Comparison of ENCODE assay signal across 8 cellular contexts in the genomic region with DNA sequence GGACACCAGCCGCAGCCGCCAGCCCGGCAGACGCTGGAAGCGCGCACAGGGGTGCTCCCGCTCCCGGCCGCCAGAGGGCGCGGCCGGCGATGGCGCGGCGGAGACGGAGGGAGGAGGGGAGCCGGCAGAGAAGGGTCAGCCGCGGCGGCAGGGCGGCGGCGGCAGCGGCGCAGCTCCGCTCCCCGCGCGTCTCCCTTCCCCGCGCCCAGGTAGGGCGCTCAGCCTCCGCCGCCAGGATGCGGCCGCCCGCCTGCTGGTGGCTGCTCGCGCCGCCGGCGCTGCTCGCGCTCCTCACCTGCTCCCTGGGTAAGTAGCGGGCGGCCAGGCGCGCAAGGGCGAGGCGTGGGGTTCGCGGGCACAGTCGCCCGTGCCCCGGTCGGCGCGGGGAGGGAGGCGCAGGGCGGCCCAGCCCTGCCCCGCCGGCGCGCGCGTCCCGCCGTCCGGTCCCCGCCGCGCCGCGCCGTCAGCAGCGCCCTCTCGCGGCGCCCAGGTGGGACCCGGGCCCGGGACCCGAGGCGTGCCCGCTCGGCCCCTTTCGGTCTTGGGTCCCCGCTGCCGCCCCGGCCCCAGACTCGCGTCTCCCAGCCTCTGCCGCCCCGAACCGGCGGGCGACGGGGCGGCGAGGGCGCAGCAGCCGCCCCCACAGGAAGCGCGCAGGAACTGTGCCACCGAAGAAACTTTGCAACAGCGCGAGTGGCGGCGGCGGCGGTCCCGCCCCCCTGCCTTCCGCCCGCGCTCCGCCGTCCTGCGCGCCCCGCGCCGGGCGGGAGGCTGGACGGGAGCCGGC. TPM values are rescaled to one million over a fixed set of nuclear protein-coding genes. Genes with fewer than 3 reads are reported as not detected.
DNase-seq lines count a peak whose midpoint lies in the region; ATAC-seq and TF ChIP-seq lines count a peak whose summit lies in the region.

A gene (plus strand): TSS at position 127 of the 787 bp plus-strand sequence. CDS start 110 bp downstream, at position 237.

- peak; percentile 95 for DNase-seq in AG08396 (ENCODE audit: low spot score)
- DNase-seq in NCI-H524 treated with DMSO at 0.1 percent for 48 hours (lab: John Stamatoyannopoulos, UW) = peak; percentile 40
- peak; percentile 63 to 67 for DNase-seq in activated CD4-positive, alpha-beta T cell treated with anti-CD3 and anti-CD28 coated beads, Interleukin-2, amount 50 U/mL, for 24 hours (ENCODE audit: low read depth in 1 of 2, low spot score in 1 of 2)
- DNase-seq in dermis microvascular lymphatic vessel endothelial cell (ENCODE audit: low read depth in 2 of 2) = peak; percentile 37 to 77
- peak; percentile 79 for DNase-seq in stimulated activated CD4-positive, alpha-beta T cell treated with anti-CD3 and anti-CD28 coated beads, Interleukin-4, amount 100 ng/mL, for 1 hour

- TF ChIP-seq CTCF in liver (IDR thresholded peaks at IDR 0.05; ENCODE audit: low read depth, low read length, missing input control) = peak; percentile 93

- no peaks in the 10 kb centered on the region for H3K27me3 ChIP-seq in liver (ENCODE audit: control insufficient read depth in 4 of 4, insufficient read depth in 4 of 4, low read length in 3 of 4)

- no peaks in the 10 kb centered on the region for H3K36me3 ChIP-seq in liver (ENCODE audit: control insufficient read depth in 4 of 4, insufficient read depth in 3 of 4, low read depth in 1 of 4, low read length in 3 of 4)

- H3K4me3 ChIP-seq in liver (ENCODE audit: low read depth in 1 of 3, low read length in 3 of 3) = peak within 1 kb of the TSS; percentile 53 to 95 (median 70)

- peak in 1 of 2 donors; percentile 58 for TF ChIP-seq RAD21 in liver (IDR thresholded peaks at IDR 0.05)

- under 1% methylated on average over 125 of the region's 125 CpGs for WGBS in liver

- H3K27ac ChIP-seq in liver (ENCODE audit: low read depth in 1 of 2, low read length in 2 of 2) = peak within 1 kb of the TSS; percentile 90 to 94

- H3K9me3 ChIP-seq in liver (ENCODE audit: control insufficient read depth in 4 of 4, low read length in 3 of 4) = no peaks in the 10 kb centered on the region

- H3K4me1 ChIP-seq in liver (ENCODE audit: control insufficient read depth in 4 of 4, insufficient read depth in 4 of 4, low read length in 3 of 4) = peaks cover 2 to 18% (median 10%) of the 10 kb centered on the region in 4 donors

- H3K9ac ChIP-seq in liver (ENCODE audit: low read depth in 1 of 2, low read length in 2 of 2) = peak within 1 kb of the TSS; percentile 49 to 68

- ATAC-seq in GM18909 (IDR thresholded peaks at IDR 0.05; ENCODE audit: poor library complexity, unreplicated experiment) (peak; percentile 88), HG03139 (IDR thresholded peaks at IDR 0.05; ENCODE audit: unreplicated experiment) (peak; percentile 76)

TF ChIP-seq in liver, 16 proteins besides CTCF, POLR2A, EP300 and RAD21:
- TF ChIP-seq FOXA2 (IDR thresholded peaks at IDR 0.05) = no peak
- no peak for TF ChIP-seq NR2F2 (IDR thresholded peaks at IDR 0.05)
- TF ChIP-seq JUND (IDR thresholded peaks at IDR 0.05) = no peak
- TF ChIP-seq, protein P1, sequence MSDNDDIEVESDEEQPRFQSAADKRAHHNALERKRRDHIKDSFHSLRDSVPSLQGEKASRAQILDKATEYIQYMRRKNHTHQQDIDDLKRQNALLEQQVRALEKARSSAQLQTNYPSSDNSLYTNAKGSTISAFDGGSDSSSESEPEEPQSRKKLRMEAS (IDR thresholded peaks at IDR 0.05) = no peak
- TF ChIP-seq HNF4A (conservative IDR thresholded peaks at IDR 0.05) = no peak
- TF ChIP-seq FOXA1 (IDR thresholded peaks at IDR 0.05) = no peak
- no peak for TF ChIP-seq TAF1 (conservative IDR thresholded peaks at IDR 0.05)
- no peak for TF ChIP-seq YY1 (IDR thresholded peaks at IDR 0.05)
- no peak for TF ChIP-seq RXRA (IDR thresholded peaks at IDR 0.05)
- TF ChIP-seq, protein P2, sequence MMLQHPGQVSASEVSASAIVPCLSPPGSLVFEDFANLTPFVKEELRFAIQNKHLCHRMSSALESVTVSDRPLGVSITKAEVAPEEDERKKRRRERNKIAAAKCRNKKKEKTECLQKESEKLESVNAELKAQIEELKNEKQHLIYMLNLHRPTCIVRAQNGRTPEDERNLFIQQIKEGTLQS (IDR thresholded peaks at IDR 0.05) = no peak
- TF ChIP-seq GABPA (IDR thresholded peaks at IDR 0.05 in 1 of 2, conservative IDR thresholded peaks at IDR 0.05 in 1 of 2) = no peak
- no peak for TF ChIP-seq EGR1 (IDR thresholded peaks at IDR 0.05; ENCODE audit: low read depth in 2 of 2)
- TF ChIP-seq, protein P3, sequence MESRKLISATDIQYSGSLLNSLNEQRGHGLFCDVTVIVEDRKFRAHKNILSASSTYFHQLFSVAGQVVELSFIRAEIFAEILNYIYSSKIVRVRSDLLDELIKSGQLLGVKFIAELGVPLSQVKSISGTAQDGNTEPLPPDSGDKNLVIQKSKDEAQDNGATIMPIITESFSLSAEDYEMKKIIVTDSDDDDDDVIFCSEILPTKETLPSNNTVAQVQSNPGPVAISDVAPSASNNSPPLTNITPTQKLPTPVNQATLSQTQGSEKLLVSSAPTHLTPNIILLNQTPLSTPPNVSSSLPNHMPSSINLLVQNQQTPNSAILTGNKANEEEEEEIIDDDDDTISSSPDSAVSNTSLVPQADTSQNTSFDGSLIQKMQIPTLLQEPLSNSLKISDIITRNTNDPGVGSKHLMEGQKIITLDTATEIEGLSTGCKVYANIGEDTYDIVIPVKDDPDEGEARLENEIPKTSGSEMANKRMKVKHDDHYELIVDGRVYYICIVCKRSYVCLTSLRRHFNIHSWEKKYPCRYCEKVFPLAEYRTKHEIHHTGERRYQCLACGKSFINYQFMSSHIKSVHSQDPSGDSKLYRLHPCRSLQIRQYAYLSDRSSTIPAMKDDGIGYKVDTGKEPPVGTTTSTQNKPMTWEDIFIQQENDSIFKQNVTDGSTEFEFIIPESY (IDR thresholded peaks at IDR 0.05) = no peak
- TF ChIP-seq SP1 (IDR thresholded peaks at IDR 0.05) = no peak
TF ChIP-seq in liver: peak in this region for 0.

RNA-seq across cellular contexts. Expression of the gene that starts here (rescaled TPM):
- total RNA-seq in dermis microvascular lymphatic vessel endothelial cell (30.8 and 33.0 TPM in 2 replicates), liver (1 to 10 TPM; 2.4 to 3.6 TPM)
- 1 to 10 TPM; 1.5 to 2.0 TPM for polyA plus RNA-seq in liver

Comparison
In these comparisons a context has a peak if more than half of its experiments do, and no peak if none do; other contexts are left out.
1. Peak in every context shown above with its lines: DNase-seq, ATAC-seq, H3K4me3 ChIP-seq and H3K27ac ChIP-seq.
2. DNase-seq: peak in every context shown above with its lines; median percentile 95 in AG08396; 79 in stimulated activated CD4-positive, alpha-beta T cell treated with anti-CD3 and anti-CD28 coated beads, Interleukin-4, amount 100 ng/mL, for 1 hour; 65 in activated CD4-positive, alpha-beta T cell treated with anti-CD3 and anti-CD28 coated beads, Interleukin-2, amount 50 U/mL, for 24 hours; 57 in dermis microvascular lymphatic vessel endothelial cell; 40 in NCI-H524 treated with DMSO at 0.1 percent for 48 hours.